1 cellular context compared by ENCODE assay signal in the genomic region with DNA sequence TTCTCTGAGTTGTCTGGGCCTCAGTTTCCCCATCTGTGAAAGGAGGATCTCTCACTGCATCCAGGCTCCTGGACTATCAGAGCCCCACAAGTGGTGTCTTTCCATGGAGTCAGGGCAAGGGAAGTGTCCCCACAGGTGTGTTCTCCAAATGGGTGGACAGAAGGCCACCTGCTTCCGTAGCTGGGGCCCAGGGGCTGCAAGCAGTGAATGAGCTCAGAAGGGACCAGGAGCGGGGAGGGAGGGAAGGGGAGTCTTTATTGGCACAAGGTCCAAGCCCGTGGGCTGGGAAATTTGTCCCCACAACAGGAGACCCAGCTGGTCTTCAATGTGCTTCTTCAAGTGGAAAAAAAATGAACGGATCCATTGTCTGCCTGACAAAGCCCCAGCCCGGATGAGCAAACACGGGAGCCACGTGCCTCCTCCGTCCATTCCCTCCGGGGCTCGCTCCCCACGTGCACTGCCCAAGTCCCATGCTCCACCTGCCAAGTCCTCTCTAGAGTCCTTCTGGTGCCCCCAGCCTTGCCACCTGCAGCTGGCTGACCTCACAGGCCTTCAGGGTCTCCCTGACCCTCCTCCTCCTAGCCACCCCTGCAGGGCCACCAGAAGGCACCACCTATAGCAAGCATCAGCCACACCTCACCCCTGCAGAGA.
TF ChIP-seq lines count a peak whose summit lies in the region.

No MANE protein-coding gene starts in this region.

TF ChIP-seq in HepG2, 621 proteins besides CTCF, POLR2A, EP300 and RAD21 (continued from another document and continues in another):
- TF ChIP-seq, protein P1, sequence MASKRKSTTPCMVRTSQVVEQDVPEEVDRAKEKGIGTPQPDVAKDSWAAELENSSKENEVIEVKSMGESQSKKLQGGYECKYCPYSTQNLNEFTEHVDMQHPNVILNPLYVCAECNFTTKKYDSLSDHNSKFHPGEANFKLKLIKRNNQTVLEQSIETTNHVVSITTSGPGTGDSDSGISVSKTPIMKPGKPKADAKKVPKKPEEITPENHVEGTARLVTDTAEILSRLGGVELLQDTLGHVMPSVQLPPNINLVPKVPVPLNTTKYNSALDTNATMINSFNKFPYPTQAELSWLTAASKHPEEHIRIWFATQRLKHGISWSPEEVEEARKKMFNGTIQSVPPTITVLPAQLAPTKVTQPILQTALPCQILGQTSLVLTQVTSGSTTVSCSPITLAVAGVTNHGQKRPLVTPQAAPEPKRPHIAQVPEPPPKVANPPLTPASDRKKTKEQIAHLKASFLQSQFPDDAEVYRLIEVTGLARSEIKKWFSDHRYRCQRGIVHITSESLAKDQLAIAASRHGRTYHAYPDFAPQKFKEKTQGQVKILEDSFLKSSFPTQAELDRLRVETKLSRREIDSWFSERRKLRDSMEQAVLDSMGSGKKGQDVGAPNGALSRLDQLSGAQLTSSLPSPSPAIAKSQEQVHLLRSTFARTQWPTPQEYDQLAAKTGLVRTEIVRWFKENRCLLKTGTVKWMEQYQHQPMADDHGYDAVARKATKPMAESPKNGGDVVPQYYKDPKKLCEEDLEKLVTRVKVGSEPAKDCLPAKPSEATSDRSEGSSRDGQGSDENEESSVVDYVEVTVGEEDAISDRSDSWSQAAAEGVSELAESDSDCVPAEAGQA (IDR thresholded peaks at IDR 0.05; ENCODE audit: low read depth), result no peak
- TF ChIP-seq, protein P1 (CRISPR knock-in tag; IDR thresholded peaks at IDR 0.05; ENCODE audit: borderline replicate concordance), result no peak
- TF ChIP-seq, protein P2, sequence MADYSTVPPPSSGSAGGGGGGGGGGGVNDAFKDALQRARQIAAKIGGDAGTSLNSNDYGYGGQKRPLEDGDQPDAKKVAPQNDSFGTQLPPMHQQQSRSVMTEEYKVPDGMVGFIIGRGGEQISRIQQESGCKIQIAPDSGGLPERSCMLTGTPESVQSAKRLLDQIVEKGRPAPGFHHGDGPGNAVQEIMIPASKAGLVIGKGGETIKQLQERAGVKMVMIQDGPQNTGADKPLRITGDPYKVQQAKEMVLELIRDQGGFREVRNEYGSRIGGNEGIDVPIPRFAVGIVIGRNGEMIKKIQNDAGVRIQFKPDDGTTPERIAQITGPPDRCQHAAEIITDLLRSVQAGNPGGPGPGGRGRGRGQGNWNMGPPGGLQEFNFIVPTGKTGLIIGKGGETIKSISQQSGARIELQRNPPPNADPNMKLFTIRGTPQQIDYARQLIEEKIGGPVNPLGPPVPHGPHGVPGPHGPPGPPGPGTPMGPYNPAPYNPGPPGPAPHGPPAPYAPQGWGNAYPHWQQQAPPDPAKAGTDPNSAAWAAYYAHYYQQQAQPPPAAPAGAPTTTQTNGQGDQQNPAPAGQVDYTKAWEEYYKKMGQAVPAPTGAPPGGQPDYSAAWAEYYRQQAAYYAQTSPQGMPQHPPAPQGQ (CRISPR knock-in tag; IDR thresholded peaks at IDR 0.05; ENCODE audit: borderline replicate concordance), result no peak
- TF ChIP-seq, protein P3, sequence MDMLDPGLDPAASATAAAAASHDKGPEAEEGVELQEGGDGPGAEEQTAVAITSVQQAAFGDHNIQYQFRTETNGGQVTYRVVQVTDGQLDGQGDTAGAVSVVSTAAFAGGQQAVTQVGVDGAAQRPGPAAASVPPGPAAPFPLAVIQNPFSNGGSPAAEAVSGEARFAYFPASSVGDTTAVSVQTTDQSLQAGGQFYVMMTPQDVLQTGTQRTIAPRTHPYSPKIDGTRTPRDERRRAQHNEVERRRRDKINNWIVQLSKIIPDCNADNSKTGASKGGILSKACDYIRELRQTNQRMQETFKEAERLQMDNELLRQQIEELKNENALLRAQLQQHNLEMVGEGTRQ (IDR thresholded peaks at IDR 0.05; ENCODE audit: low read depth, low read length), result no peak
- TF ChIP-seq, protein P3 (CRISPR knock-in tag; IDR thresholded peaks at IDR 0.05; ENCODE audit: borderline replicate concordance), result no peak
- TF ChIP-seq NR2C2 (CRISPR knock-in tag; IDR thresholded peaks at IDR 0.05; ENCODE audit: borderline replicate concordance) (no peak), SAP130 (CRISPR knock-in tag; IDR thresholded peaks at IDR 0.05; ENCODE audit: low read depth) (no peak), ZNF143 (CRISPR knock-in tag; IDR thresholded peaks at IDR 0.05) (no peak), ZNF747 (CRISPR knock-in tag; IDR thresholded peaks at IDR 0.05; ENCODE audit: borderline replicate concordance) (no peak), RARA (CRISPR knock-in tag; IDR thresholded peaks at IDR 0.05) (no peak), SOX5 (CRISPR knock-in tag; IDR thresholded peaks at IDR 0.05; ENCODE audit: borderline replicate concordance) (peak; percentile 89), ZBTB1 (CRISPR knock-in tag; IDR thresholded peaks at IDR 0.05; ENCODE audit: borderline replicate concordance) (no peak), THAP11 (CRISPR knock-in tag; IDR thresholded peaks at IDR 0.05) (no peak), MYC (CRISPR knock-in tag; IDR thresholded peaks at IDR 0.05; ENCODE audit: borderline replicate concordance) (peak; percentile 56; the same call in 1 of the 2 replicates), ZFP36 (IDR thresholded peaks at IDR 0.05; ENCODE audit: borderline replicate concordance, low read depth, low read length, partially characterized antibody) (no peak)
- TF ChIP-seq, protein P4, sequence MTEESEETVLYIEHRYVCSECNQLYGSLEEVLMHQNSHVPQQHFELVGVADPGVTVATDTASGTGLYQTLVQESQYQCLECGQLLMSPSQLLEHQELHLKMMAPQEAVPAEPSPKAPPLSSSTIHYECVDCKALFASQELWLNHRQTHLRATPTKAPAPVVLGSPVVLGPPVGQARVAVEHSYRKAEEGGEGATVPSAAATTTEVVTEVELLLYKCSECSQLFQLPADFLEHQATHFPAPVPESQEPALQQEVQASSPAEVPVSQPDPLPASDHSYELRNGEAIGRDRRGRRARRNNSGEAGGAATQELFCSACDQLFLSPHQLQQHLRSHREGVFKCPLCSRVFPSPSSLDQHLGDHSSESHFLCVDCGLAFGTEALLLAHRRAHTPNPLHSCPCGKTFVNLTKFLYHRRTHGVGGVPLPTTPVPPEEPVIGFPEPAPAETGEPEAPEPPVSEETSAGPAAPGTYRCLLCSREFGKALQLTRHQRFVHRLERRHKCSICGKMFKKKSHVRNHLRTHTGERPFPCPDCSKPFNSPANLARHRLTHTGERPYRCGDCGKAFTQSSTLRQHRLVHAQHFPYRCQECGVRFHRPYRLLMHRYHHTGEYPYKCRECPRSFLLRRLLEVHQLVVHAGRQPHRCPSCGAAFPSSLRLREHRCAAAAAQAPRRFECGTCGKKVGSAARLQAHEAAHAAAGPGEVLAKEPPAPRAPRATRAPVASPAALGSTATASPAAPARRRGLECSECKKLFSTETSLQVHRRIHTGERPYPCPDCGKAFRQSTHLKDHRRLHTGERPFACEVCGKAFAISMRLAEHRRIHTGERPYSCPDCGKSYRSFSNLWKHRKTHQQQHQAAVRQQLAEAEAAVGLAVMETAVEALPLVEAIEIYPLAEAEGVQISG (CRISPR knock-in tag; IDR thresholded peaks at IDR 0.05), result no peak; the same call in 1 of the 2 replicates
- TF ChIP-seq, protein P5, sequence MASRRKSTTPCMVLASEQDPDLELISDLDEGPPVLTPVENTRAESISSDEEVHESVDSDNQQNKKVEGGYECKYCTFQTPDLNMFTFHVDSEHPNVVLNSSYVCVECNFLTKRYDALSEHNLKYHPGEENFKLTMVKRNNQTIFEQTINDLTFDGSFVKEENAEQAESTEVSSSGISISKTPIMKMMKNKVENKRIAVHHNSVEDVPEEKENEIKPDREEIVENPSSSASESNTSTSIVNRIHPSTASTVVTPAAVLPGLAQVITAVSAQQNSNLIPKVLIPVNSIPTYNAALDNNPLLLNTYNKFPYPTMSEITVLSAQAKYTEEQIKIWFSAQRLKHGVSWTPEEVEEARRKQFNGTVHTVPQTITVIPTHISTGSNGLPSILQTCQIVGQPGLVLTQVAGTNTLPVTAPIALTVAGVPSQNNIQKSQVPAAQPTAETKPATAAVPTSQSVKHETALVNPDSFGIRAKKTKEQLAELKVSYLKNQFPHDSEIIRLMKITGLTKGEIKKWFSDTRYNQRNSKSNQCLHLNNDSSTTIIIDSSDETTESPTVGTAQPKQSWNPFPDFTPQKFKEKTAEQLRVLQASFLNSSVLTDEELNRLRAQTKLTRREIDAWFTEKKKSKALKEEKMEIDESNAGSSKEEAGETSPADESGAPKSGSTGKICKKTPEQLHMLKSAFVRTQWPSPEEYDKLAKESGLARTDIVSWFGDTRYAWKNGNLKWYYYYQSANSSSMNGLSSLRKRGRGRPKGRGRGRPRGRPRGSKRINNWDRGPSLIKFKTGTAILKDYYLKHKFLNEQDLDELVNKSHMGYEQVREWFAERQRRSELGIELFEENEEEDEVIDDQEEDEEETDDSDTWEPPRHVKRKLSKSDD (CRISPR knock-in tag; IDR thresholded peaks at IDR 0.05; ENCODE audit: low read depth), result no peak
- TF ChIP-seq, protein P6, sequence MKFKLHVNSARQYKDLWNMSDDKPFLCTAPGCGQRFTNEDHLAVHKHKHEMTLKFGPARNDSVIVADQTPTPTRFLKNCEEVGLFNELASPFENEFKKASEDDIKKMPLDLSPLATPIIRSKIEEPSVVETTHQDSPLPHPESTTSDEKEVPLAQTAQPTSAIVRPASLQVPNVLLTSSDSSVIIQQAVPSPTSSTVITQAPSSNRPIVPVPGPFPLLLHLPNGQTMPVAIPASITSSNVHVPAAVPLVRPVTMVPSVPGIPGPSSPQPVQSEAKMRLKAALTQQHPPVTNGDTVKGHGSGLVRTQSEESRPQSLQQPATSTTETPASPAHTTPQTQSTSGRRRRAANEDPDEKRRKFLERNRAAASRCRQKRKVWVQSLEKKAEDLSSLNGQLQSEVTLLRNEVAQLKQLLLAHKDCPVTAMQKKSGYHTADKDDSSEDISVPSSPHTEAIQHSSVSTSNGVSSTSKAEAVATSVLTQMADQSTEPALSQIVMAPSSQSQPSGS (CRISPR knock-in tag; IDR thresholded peaks at IDR 0.05), result no peak
- TF ChIP-seq, protein P7, sequence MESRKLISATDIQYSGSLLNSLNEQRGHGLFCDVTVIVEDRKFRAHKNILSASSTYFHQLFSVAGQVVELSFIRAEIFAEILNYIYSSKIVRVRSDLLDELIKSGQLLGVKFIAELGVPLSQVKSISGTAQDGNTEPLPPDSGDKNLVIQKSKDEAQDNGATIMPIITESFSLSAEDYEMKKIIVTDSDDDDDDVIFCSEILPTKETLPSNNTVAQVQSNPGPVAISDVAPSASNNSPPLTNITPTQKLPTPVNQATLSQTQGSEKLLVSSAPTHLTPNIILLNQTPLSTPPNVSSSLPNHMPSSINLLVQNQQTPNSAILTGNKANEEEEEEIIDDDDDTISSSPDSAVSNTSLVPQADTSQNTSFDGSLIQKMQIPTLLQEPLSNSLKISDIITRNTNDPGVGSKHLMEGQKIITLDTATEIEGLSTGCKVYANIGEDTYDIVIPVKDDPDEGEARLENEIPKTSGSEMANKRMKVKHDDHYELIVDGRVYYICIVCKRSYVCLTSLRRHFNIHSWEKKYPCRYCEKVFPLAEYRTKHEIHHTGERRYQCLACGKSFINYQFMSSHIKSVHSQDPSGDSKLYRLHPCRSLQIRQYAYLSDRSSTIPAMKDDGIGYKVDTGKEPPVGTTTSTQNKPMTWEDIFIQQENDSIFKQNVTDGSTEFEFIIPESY (CRISPR knock-in tag; IDR thresholded peaks at IDR 0.05), result no peak
- TF ChIP-seq, protein P8, sequence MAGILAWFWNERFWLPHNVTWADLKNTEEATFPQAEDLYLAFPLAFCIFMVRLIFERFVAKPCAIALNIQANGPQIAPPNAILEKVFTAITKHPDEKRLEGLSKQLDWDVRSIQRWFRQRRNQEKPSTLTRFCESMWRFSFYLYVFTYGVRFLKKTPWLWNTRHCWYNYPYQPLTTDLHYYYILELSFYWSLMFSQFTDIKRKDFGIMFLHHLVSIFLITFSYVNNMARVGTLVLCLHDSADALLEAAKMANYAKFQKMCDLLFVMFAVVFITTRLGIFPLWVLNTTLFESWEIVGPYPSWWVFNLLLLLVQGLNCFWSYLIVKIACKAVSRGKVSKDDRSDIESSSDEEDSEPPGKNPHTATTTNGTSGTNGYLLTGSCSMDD (CRISPR knock-in tag; IDR thresholded peaks at IDR 0.05), result no peak
- TF ChIP-seq, protein P9, sequence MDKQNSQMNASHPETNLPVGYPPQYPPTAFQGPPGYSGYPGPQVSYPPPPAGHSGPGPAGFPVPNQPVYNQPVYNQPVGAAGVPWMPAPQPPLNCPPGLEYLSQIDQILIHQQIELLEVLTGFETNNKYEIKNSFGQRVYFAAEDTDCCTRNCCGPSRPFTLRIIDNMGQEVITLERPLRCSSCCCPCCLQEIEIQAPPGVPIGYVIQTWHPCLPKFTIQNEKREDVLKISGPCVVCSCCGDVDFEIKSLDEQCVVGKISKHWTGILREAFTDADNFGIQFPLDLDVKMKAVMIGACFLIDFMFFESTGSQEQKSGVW (CRISPR knock-in tag; IDR thresholded peaks at IDR 0.05; ENCODE audit: borderline replicate concordance), result no peak
